ENCODE assay signal across 18 cellular contexts in genomic region chr2:762646-763045, GRCh38.
"Had no signal": no experiment of that assay in that cellular context is flagged by ENCODE, and none has a peak within 500 bp of the region (broad histone marks: within the 10 kb centered on the region; RNA-seq: fewer than 3 reads in every experiment).

No MANE protein-coding gene starts in this region.

- H3K27me3 Mint-ChIP-seq: progenitor cell of endocrine pancreas had no signal

- H2AFZ ChIP-seq: hepatocyte had no signal

- H3K79me2 ChIP-seq: hepatocyte had no signal

- DNase-seq: cortex of kidney; dorsolateral prefrontal cortex; effector CD8-positive, alpha-beta T cell; foreskin melanocyte; kidney; left cardiac atrium; mesendoderm; naive thymus-derived CD8-positive, alpha-beta T cell; occipital lobe; pancreas; right cardiac atrium; small intestine; stimulated activated CD4-positive, alpha-beta T cell treated with anti-CD3 and anti-CD28 coated beads, Interleukin-12 subunit alpha, Interleukin-12 subunit beta, amount 100 ng/mL, for 4 hours; stimulated activated CD4-positive, alpha-beta T cell treated with anti-CD3 and anti-CD28 coated beads, Interleukin-2, amount 100 ng/mL, for 48 hours; stimulated activated naive CD4-positive, alpha-beta T cell treated with Interleukin-2 at 50 U/mL for 16 hours; trophoblast cell had no signal

- H3K9me3 Mint-ChIP-seq: naive thymus-derived CD8-positive, alpha-beta T cell had no signal

- H3K4me3 Mint-ChIP-seq: naive thymus-derived CD8-positive, alpha-beta T cell had no signal

- H3K4me1 ChIP-seq: pancreas had no signal

- H3K27ac Mint-ChIP-seq: progenitor cell of endocrine pancreas had no signal

- ATAC-seq: left cardiac atrium; naive thymus-derived CD8-positive, alpha-beta T cell; pancreas; right cardiac atrium had no signal

- H3K9me3 ChIP-seq: pancreas had no signal

- H3K27me3 ChIP-seq: dorsolateral prefrontal cortex, hepatocyte, pancreas had no signal

- H3K27ac ChIP-seq: dorsolateral prefrontal cortex, hepatocyte, pancreas had no signal

- H3K4me3 ChIP-seq: dorsolateral prefrontal cortex, hepatocyte, pancreas had no signal

- H3K36me3 ChIP-seq: pancreas had no signal

- H3K36me3 Mint-ChIP-seq: naive thymus-derived CD8-positive, alpha-beta T cell had no signal

- H3K4me2 ChIP-seq: hepatocyte had no signal
